Comparison of ENCODE assay signal across 25 cellular contexts in genomic region chr5:68681929-68682328, GRCh38.
"Had no signal": no experiment of that assay in that cellular context is flagged by ENCODE, and none has a peak within 500 bp of the region (broad histone marks: within the 10 kb centered on the region; RNA-seq: fewer than 3 reads in every experiment).

No MANE protein-coding gene starts in this region.

- H3K9me3 ChIP-seq: spleen, transverse colon had no signal

- H3K27me3 Mint-ChIP-seq: activated T-cell treated with anti-CD3 and anti-CD28 coated beads, Interleukin-2, amount 50 U/mL, for 24 hours had no signal

- H2AFZ ChIP-seq: neural progenitor cell had no signal

- H3K27me3 ChIP-seq: brain microvascular endothelial cell, neural progenitor cell, transverse colon had no signal

- DNase-seq: activated CD4-positive, alpha-beta memory T cell treated with anti-CD3 and anti-CD28 coated beads, Interleukin-2, amount 10 ng/mL, durations not matched to agents 7 days and 5 days; activated CD4-positive, alpha-beta T cell treated with anti-CD3 and anti-CD28 coated beads for 1 hour; activated CD4-positive, alpha-beta T cell treated with anti-CD3 and anti-CD28 coated beads, Interleukin-2, amount 10 ng/mL, durations not matched to agents 7 days and 5 days; activated CD8-positive, alpha-beta memory T cell treated with anti-CD3 and anti-CD28 coated beads, Interleukin-2, amount 50 U/mL, for 48 hours; activated gamma-delta T cell; activated naive CD4-positive, alpha-beta T cell treated with anti-CD3 and anti-CD28 coated beads, Interleukin-2, amount 10 ng/mL, durations not matched to agents 7 days and 5 days; activated naive CD8-positive, alpha-beta T cell treated with anti-CD3 and anti-CD28 coated beads, Interleukin-2, amount 10 ng/mL, durations not matched to agents 7 days and 5 days; activated T-cell treated with anti-CD3 and anti-CD28 coated beads, Interleukin-2, amount 50 U/mL, for 24 hours; amniotic stem cell; brain microvascular endothelial cell; dermis blood vessel endothelial cell; effector CD4-positive, alpha-beta T cell; left ventricle myocardium superior; midbrain; naive thymus-derived CD4-positive, alpha-beta T cell; occipital lobe; right cardiac atrium; spleen; stimulated activated naive CD4-positive, alpha-beta T cell; SW 1271; T-helper 17 cell; T1000 had no signal

- H3K36me3 ChIP-seq: brain microvascular endothelial cell, neural progenitor cell, spleen, transverse colon had no signal

- H3K4me3 Mint-ChIP-seq: activated CD4-positive, alpha-beta memory T cell treated with anti-CD3 and anti-CD28 coated beads, Interleukin-2, amount 10 ng/mL, durations not matched to agents 7 days and 5 days; activated CD4-positive, alpha-beta T cell treated with anti-CD3 and anti-CD28 coated beads, Interleukin-2, amount 10 ng/mL, durations not matched to agents 7 days and 5 days; activated naive CD4-positive, alpha-beta T cell treated with anti-CD3 and anti-CD28 coated beads, Interleukin-2, amount 10 ng/mL, durations not matched to agents 7 days and 5 days; activated naive CD8-positive, alpha-beta T cell treated with anti-CD3 and anti-CD28 coated beads, Interleukin-2, amount 10 ng/mL, durations not matched to agents 7 days and 5 days; activated T-cell treated with anti-CD3 and anti-CD28 coated beads, Interleukin-2, amount 50 U/mL, for 24 hours; memory B cell; naive thymus-derived CD4-positive, alpha-beta T cell; neural progenitor cell; T-helper 17 cell had no signal

- H3K27ac Mint-ChIP-seq: activated CD4-positive, alpha-beta memory T cell treated with anti-CD3 and anti-CD28 coated beads, Interleukin-2, amount 10 ng/mL, durations not matched to agents 7 days and 5 days; activated CD4-positive, alpha-beta T cell treated with anti-CD3 and anti-CD28 coated beads, Interleukin-2, amount 10 ng/mL, durations not matched to agents 7 days and 5 days; activated naive CD4-positive, alpha-beta T cell treated with anti-CD3 and anti-CD28 coated beads, Interleukin-2, amount 10 ng/mL, durations not matched to agents 7 days and 5 days; activated naive CD8-positive, alpha-beta T cell treated with anti-CD3 and anti-CD28 coated beads, Interleukin-2, amount 10 ng/mL, durations not matched to agents 7 days and 5 days; activated T-cell treated with anti-CD3 and anti-CD28 coated beads, Interleukin-2, amount 50 U/mL, for 24 hours; memory B cell; naive thymus-derived CD4-positive, alpha-beta T cell; neural progenitor cell; T-helper 17 cell had no signal

- H3K9ac ChIP-seq: neural progenitor cell had no signal

- H3K27ac ChIP-seq: brain microvascular endothelial cell, neural progenitor cell, spleen had no signal

- H3K4me1 ChIP-seq: neural progenitor cell had no signal

- H3K9me3 Mint-ChIP-seq: activated CD4-positive, alpha-beta memory T cell treated with anti-CD3 and anti-CD28 coated beads, Interleukin-2, amount 10 ng/mL, durations not matched to agents 7 days and 5 days; activated CD4-positive, alpha-beta T cell treated with anti-CD3 and anti-CD28 coated beads, Interleukin-2, amount 10 ng/mL, durations not matched to agents 7 days and 5 days; activated naive CD4-positive, alpha-beta T cell treated with anti-CD3 and anti-CD28 coated beads, Interleukin-2, amount 10 ng/mL, durations not matched to agents 7 days and 5 days; activated naive CD8-positive, alpha-beta T cell treated with anti-CD3 and anti-CD28 coated beads, Interleukin-2, amount 10 ng/mL, durations not matched to agents 7 days and 5 days; activated T-cell treated with anti-CD3 and anti-CD28 coated beads, Interleukin-2, amount 50 U/mL, for 24 hours; memory B cell; naive thymus-derived CD4-positive, alpha-beta T cell; neural progenitor cell had no signal

- H3K4me2 ChIP-seq: neural progenitor cell had no signal

- ATAC-seq: naive thymus-derived CD4-positive, alpha-beta T cell; T-helper 17 cell had no signal

- H3K4me1 Mint-ChIP-seq: activated CD4-positive, alpha-beta memory T cell treated with anti-CD3 and anti-CD28 coated beads, Interleukin-2, amount 10 ng/mL, durations not matched to agents 7 days and 5 days; activated CD4-positive, alpha-beta T cell treated with anti-CD3 and anti-CD28 coated beads, Interleukin-2, amount 10 ng/mL, durations not matched to agents 7 days and 5 days; activated naive CD4-positive, alpha-beta T cell treated with anti-CD3 and anti-CD28 coated beads, Interleukin-2, amount 10 ng/mL, durations not matched to agents 7 days and 5 days; activated naive CD8-positive, alpha-beta T cell treated with anti-CD3 and anti-CD28 coated beads, Interleukin-2, amount 10 ng/mL, durations not matched to agents 7 days and 5 days; naive thymus-derived CD4-positive, alpha-beta T cell; neural progenitor cell; T-helper 17 cell had no signal

- H3K36me3 Mint-ChIP-seq: activated naive CD4-positive, alpha-beta T cell treated with anti-CD3 and anti-CD28 coated beads, Interleukin-2, amount 10 ng/mL, durations not matched to agents 7 days and 5 days; activated naive CD8-positive, alpha-beta T cell treated with anti-CD3 and anti-CD28 coated beads, Interleukin-2, amount 10 ng/mL, durations not matched to agents 7 days and 5 days; memory B cell; naive thymus-derived CD4-positive, alpha-beta T cell had no signal

- H3K4me3 ChIP-seq: neural progenitor cell, spleen, transverse colon had no signal
